Comparison of ENCODE assay signal across 10 cellular contexts in genomic region chr16:9123871-9124270, GRCh38. TPM values are rescaled to one million over a fixed set of nuclear protein-coding genes. Genes with fewer than 3 reads are reported as not detected.
DNase-seq lines count a peak whose midpoint lies in the region; ATAC-seq and TF ChIP-seq lines count a peak whose summit lies in the region.
"Had no signal": no experiment of that assay in that cellular context is flagged by ENCODE, and none has a peak within 500 bp of the region (broad histone marks: within the 10 kb centered on the region; RNA-seq: fewer than 3 reads in every experiment).

No MANE protein-coding gene starts in this region.

- TF ChIP-seq EP300 in Ishikawa (IDR thresholded peaks at IDR 0.05; ENCODE audit: borderline replicate concordance) = peak; percentile 47; the same call in 1 of the 2 replicates

- no TSS peak for BruUV-seq in mammary epithelial cell (replicated peaks; lab: Mats Ljungman, UMichigan)

- H3K36me3 ChIP-seq in mammary epithelial cell (ENCODE audit: insufficient read depth, low read length) (peaks cover 6% of the 10 kb centered on the region), neutrophil (peaks cover 65% of the 10 kb centered on the region)

- H3K9me3 Mint-ChIP-seq in activated CD4-positive, alpha-beta T cell treated with anti-CD3 and anti-CD28 coated beads, Interleukin-2, amount 10 ng/mL, durations not matched to agents 24 days and 14 days = no peaks in the 10 kb centered on the region

- peaks cover 43% of the 10 kb centered on the region for H3K4me1 Mint-ChIP-seq in activated CD4-positive, alpha-beta T cell treated with anti-CD3 and anti-CD28 coated beads, Interleukin-2, amount 10 ng/mL, durations not matched to agents 24 days and 14 days

- dilution Hi-C loops in mammary epithelial cell (cut with HindIII; ENCODE audit: low sequenced_read_pairs) = no loop called here

- peaks cover 70% of the 10 kb centered on the region for H3K79me2 ChIP-seq in mammary epithelial cell (ENCODE audit: insufficient read depth, low read length)

- peak; percentile 71 for DNase-seq in Caki2 (ENCODE audit: low read depth)
- DNase-seq in mammary epithelial cell = peak; percentile 52
- DNase-seq in cerebellar nuclear complex (lab: John Stamatoyannopoulos, UW) = no peak
- no peak for DNase-seq in activated CD4-positive, alpha-beta T cell treated with anti-CD3 and anti-CD28 coated beads, Interleukin-2, amount 10 ng/mL, durations not matched to agents 24 days and 14 days
- DNase-seq: stimulated activated CD4-positive, alpha-beta T cell treated with anti-CD3 and anti-CD28 coated beads, Interleukin-12 subunit alpha, Interleukin-12 subunit beta, amount 100 ng/mL, for 4 hours had no signal

- CTCF ChIA-PET in mammary epithelial cell (lab: Charles Lee; ENCODE audit: low non-redundant PET) = no interaction called here

- no peak overlapping the region for H3K27ac Mint-ChIP-seq in activated CD4-positive, alpha-beta T cell treated with anti-CD3 and anti-CD28 coated beads, Interleukin-2, amount 10 ng/mL, durations not matched to agents 24 days and 14 days

- no peak overlapping the region for H3K4me3 Mint-ChIP-seq in activated CD4-positive, alpha-beta T cell treated with anti-CD3 and anti-CD28 coated beads, Interleukin-2, amount 10 ng/mL, durations not matched to agents 24 days and 14 days

- no peaks in the 10 kb centered on the region for H4K20me1 ChIP-seq in mammary epithelial cell (ENCODE audit: insufficient read depth, low read length)

- H2AFZ ChIP-seq in mammary epithelial cell (ENCODE audit: low read depth, low read length) = no peak overlapping the region

- H3K4me3 ChIP-seq in mammary epithelial cell (replicated peaks in 1 of 3; ENCODE audit: insufficient read depth in 1 of 3, low read depth in 2 of 3, low read length in 3 of 3) (no peak overlapping the region), neutrophil (ENCODE audit: low read depth in 1 of 2, low read length in 1 of 2) (peak overlapping the region in 1 of 2 experiments; percentile 24)

- whole genome bisulfite sequencing in mammary epithelial cell (ENCODE audit: low coverage, missing lambda C conversion rate) = 41% methylated on average over 4 of the region's 5 CpGs

- H3K27ac ChIP-seq in mammary epithelial cell (ENCODE audit: insufficient read depth, low read depth, low read length) = no peak overlapping the region
- H3K27ac ChIP-seq in neutrophil = peak overlapping the region; percentile 82
- H3K27ac ChIP-seq: KMS-11 had no signal

- ATAC-seq in GM21717 (IDR thresholded peaks at IDR 0.05; ENCODE audit: unreplicated experiment) (no peak), HG02571 (IDR thresholded peaks at IDR 0.05; ENCODE audit: unreplicated experiment) (no peak)

- H3K27me3 ChIP-seq in mammary epithelial cell (ENCODE audit: insufficient read depth, low read length) = no peaks in the 10 kb centered on the region
- H3K27me3 ChIP-seq in neutrophil = no peaks in the 10 kb centered on the region

- H3K9ac ChIP-seq in mammary epithelial cell (ENCODE audit: insufficient read depth, low read length) = no peak overlapping the region
- H3K9ac ChIP-seq: KMS-11 had no signal

- in situ Hi-C loops in Caki2 (cut with HindIII; ENCODE audit: low pct_unique_long_range_greater_than_20kb, low sequenced_read_pairs) = no loop called here
- in situ Hi-C loops in mammary epithelial cell (cut with MboI; ENCODE audit: low sequenced_read_pairs in 2 of 2) = no loop called here

- peaks cover 36% of the 10 kb centered on the region for H3K36me3 Mint-ChIP-seq in activated CD4-positive, alpha-beta T cell treated with anti-CD3 and anti-CD28 coated beads, Interleukin-2, amount 10 ng/mL, durations not matched to agents 24 days and 14 days (ENCODE audit: low read depth)

- TF ChIP-seq CTCF in mammary epithelial cell (conservative IDR thresholded peaks at IDR 0.05 in 1 of 2, IDR thresholded peaks at IDR 0.05 in 1 of 2; ENCODE audit: extremely low read depth in 1 of 2, insufficient read depth in 1 of 2, low read depth in 1 of 2, low read length in 2 of 2) = no peak
- TF ChIP-seq CTCF in neutrophil (IDR thresholded peaks at IDR 0.05) = no peak

- no peak for TF ChIP-seq RAD21 in Ishikawa (IDR thresholded peaks at IDR 0.05; ENCODE audit: low read depth)

- intact Hi-C loops in mammary epithelial cell (cut with micrococcal nuclease) = no loop called here
- intact Hi-C loops in activated CD4-positive, alpha-beta T cell treated with anti-CD3 and anti-CD28 coated beads, Interleukin-2, amount 10 ng/mL, durations not matched to agents 24 days and 14 days (cut with micrococcal nuclease) = no loop called here

- H3K4me2 ChIP-seq in mammary epithelial cell (ENCODE audit: insufficient read depth, low read depth, low read length) = no peak overlapping the region
- H3K4me2 ChIP-seq: KMS-11 had no signal

- H3K9me3 ChIP-seq in mammary epithelial cell (replicated peaks; ENCODE audit: insufficient read depth, low read length) = no peaks in the 10 kb centered on the region
- no peaks in the 10 kb centered on the region for H3K9me3 ChIP-seq in neutrophil

- H3K4me1 ChIP-seq in mammary epithelial cell (ENCODE audit: insufficient read depth, low read length) = peaks cover 39% of the 10 kb centered on the region
- peaks cover 24 to 26% of the 10 kb centered on the region in 2 experiments for H3K4me1 ChIP-seq in neutrophil (ENCODE audit: control insufficient read depth in 1 of 2, insufficient read depth in 1 of 2, low read depth in 1 of 2, low read length in 1 of 2)

- no peaks in the 10 kb centered on the region for H3K27me3 Mint-ChIP-seq in activated CD4-positive, alpha-beta T cell treated with anti-CD3 and anti-CD28 coated beads, Interleukin-2, amount 10 ng/mL, durations not matched to agents 24 days and 14 days

TF ChIP-seq in Ishikawa, 13 proteins besides CTCF, POLR2A, EP300 and RAD21:
- 0 out of 2 replicates have a peak, but pooled peaks have one; percentile 42 for TF ChIP-seq TCF12 (IDR thresholded peaks at IDR 0.05; ENCODE audit: low read depth)
- TF ChIP-seq TEAD4 (IDR thresholded peaks at IDR 0.05) = peak; percentile 13; the same call in 1 of the 2 replicates
- TF ChIP-seq NFIC (IDR thresholded peaks at IDR 0.05) = peak; percentile 67
- no peak for TF ChIP-seq EGR1 (IDR thresholded peaks at IDR 0.05)
- TF ChIP-seq FOXM1 (IDR thresholded peaks at IDR 0.05; ENCODE audit: borderline replicate concordance, low read depth) = no peak

RNA-seq across cellular contexts. Expression of gene HAPSTR1, which starts 32.4 kb away (rescaled TPM):
- 37.4 and 48.2 TPM in 2 replicates for total RNA-seq in Caki2 (2014; rRNA removed; shearing (Covaris generic); ENCODE audit: low replicate concordance)
- total RNA-seq in mammary epithelial cell = 100 to 1,000 TPM in 1 of 2 donors, 10 to 100 TPM in 1; 92.6 to 124 TPM
- 21.6 TPM for polyA plus RNA-seq in mammary epithelial cell
- polyA minus RNA-seq in mammary epithelial cell = 84.4 TPM
- 53.4 and 54.2 TPM in 2 replicates for total RNA-seq in activated CD4-positive, alpha-beta T cell treated with anti-CD3 and anti-CD28 coated beads, Interleukin-2, amount 10 ng/mL, durations not matched to agents 24 days and 14 days

Comparison
In these comparisons a context has a peak if more than half of its experiments do, and no peak if none do; other contexts are left out.
1. DNase-seq: peak in Caki2 (single experiment) and mammary epithelial cell (single experiment); none in cerebellar nuclear complex (0 of 2) and activated CD4-positive, alpha-beta T cell treated with anti-CD3 and anti-CD28 coated beads, Interleukin-2, amount 10 ng/mL, durations not matched to agents 24 days and 14 days (single experiment).